1 cellular context compared by ENCODE assay signal in the genomic region with DNA sequence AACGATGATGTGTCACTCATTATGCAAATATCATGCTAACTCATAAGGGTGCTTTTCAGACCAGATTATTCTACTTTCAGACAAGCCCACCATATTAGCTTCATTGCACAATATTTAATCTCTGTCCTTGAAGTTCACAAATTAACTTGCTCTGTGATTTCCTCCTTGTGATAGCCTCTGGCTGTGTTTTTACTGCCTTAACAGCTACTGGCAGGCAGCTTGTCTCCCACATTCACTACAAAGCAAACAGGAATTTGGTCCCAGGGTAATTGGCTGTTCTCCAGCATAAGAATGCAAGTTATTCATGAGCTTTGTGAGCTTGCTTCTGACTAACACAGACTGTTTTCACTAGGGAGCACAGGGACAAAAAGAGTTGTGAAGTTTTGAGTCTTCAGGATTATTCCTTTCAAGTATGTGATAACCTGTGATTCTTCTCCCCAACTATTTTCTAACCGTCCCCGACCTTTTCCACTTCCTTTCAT.
TF ChIP-seq lines count a peak whose summit lies in the region.

No MANE protein-coding gene starts in this region.

TF ChIP-seq in HepG2, 621 proteins besides CTCF, POLR2A, EP300 and RAD21 (continued from another document and continues in another):
- no peak for TF ChIP-seq SNAPC4 (CRISPR knock-in tag; IDR thresholded peaks at IDR 0.05)
- TF ChIP-seq ZNF430 (CRISPR knock-in tag; IDR thresholded peaks at IDR 0.05) = peak; percentile 62; the same call in 1 of the 2 replicates
- TF ChIP-seq MAX (IDR thresholded peaks at IDR 0.05) = peak; percentile 47; the same call in 1 of the 2 replicates
- TF ChIP-seq SYNCRIP (IDR thresholded peaks at IDR 0.05; ENCODE audit: insufficient read depth, low read depth, low read length) = no peak
- TF ChIP-seq ZNF460 (CRISPR knock-in tag; IDR thresholded peaks at IDR 0.05; ENCODE audit: borderline replicate concordance) = no peak
- no peak for TF ChIP-seq ZNF558 (CRISPR knock-in tag; IDR thresholded peaks at IDR 0.05; ENCODE audit: borderline replicate concordance)
- no peak for TF ChIP-seq PRMT3 (CRISPR knock-in tag; IDR thresholded peaks at IDR 0.05; ENCODE audit: borderline replicate concordance, low read depth)
- TF ChIP-seq KDM1A (CRISPR knock-in tag; IDR thresholded peaks at IDR 0.05) = no peak
- no peak for TF ChIP-seq ZNF160 (CRISPR knock-in tag; IDR thresholded peaks at IDR 0.05)
- no peak for TF ChIP-seq ZNF567 (CRISPR knock-in tag; IDR thresholded peaks at IDR 0.05; ENCODE audit: borderline replicate concordance)
- TF ChIP-seq FOXK2 (IDR thresholded peaks at IDR 0.05) = no peak
- TF ChIP-seq, protein P1, sequence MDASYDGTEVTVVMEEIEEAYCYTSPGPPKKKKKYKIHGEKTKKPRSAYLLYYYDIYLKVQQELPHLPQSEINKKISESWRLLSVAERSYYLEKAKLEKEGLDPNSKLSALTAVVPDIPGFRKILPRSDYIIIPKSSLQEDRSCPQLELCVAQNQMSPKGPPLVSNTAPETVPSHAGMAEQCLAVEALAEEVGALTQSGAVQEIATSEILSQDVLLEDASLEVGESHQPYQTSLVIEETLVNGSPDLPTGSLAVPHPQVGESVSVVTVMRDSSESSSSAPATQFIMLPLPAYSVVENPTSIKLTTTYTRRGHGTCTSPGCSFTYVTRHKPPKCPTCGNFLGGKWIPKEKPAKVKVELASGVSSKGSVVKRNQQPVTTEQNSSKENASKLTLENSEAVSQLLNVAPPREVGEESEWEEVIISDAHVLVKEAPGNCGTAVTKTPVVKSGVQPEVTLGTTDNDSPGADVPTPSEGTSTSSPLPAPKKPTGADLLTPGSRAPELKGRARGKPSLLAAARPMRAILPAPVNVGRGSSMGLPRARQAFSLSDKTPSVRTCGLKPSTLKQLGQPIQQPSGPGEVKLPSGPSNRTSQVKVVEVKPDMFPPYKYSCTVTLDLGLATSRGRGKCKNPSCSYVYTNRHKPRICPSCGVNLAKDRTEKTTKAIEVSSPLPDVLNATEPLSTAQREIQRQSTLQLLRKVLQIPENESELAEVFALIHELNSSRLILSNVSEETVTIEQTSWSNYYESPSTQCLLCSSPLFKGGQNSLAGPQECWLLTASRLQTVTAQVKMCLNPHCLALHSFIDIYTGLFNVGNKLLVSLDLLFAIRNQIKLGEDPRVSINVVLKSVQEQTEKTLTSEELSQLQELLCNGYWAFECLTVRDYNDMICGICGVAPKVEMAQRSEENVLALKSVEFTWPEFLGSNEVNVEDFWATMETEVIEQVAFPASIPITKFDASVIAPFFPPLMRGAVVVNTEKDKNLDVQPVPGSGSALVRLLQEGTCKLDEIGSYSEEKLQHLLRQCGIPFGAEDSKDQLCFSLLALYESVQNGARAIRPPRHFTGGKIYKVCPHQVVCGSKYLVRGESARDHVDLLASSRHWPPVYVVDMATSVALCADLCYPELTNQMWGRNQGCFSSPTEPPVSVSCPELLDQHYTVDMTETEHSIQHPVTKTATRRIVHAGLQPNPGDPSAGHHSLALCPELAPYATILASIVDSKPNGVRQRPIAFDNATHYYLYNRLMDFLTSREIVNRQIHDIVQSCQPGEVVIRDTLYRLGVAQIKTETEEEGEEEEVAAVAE (CRISPR knock-in tag; IDR thresholded peaks at IDR 0.05; ENCODE audit: borderline replicate concordance) = 0 out of 2 replicates have a peak, but pooled peaks have one; percentile 48
- TF ChIP-seq CHCHD3 (CRISPR knock-in tag; IDR thresholded peaks at IDR 0.05) = no peak
- no peak for TF ChIP-seq SCMH1 (CRISPR knock-in tag; IDR thresholded peaks at IDR 0.05; ENCODE audit: borderline replicate concordance)
- no peak for TF ChIP-seq CENPX (CRISPR knock-in tag; IDR thresholded peaks at IDR 0.05)
- no peak for TF ChIP-seq IKZF4 (CRISPR knock-in tag; IDR thresholded peaks at IDR 0.05; ENCODE audit: borderline replicate concordance, low read depth, not compliant biosample characterization)
- TF ChIP-seq GRHL1 (CRISPR knock-in tag; conservative IDR thresholded peaks at IDR 0.05) = no peak
- no peak for TF ChIP-seq RORA (CRISPR knock-in tag; IDR thresholded peaks at IDR 0.05)
- TF ChIP-seq ZNF777 (CRISPR knock-in tag; IDR thresholded peaks at IDR 0.05) = no peak
- TF ChIP-seq ZNF451 (CRISPR knock-in tag; IDR thresholded peaks at IDR 0.05) = 0 out of 2 replicates have a peak, but pooled peaks have one; percentile 38
- peak; percentile 45 for TF ChIP-seq THAP11 (CRISPR knock-in tag; IDR thresholded peaks at IDR 0.05)
- TF ChIP-seq ZSCAN29 (CRISPR knock-in tag; conservative IDR thresholded peaks at IDR 0.05) = no peak
- no peak for TF ChIP-seq ZZZ3 (CRISPR knock-in tag; IDR thresholded peaks at IDR 0.05; ENCODE audit: borderline replicate concordance)
- no peak for TF ChIP-seq HNRNPUL1 (IDR thresholded peaks at IDR 0.05; ENCODE audit: low read depth, low read length)
- no peak for TF ChIP-seq ZNF746 (CRISPR knock-in tag; IDR thresholded peaks at IDR 0.05)
- no peak for TF ChIP-seq MAF1 (CRISPR knock-in tag; IDR thresholded peaks at IDR 0.05; ENCODE audit: borderline replicate concordance)
- no peak for TF ChIP-seq ZNF17 (CRISPR knock-in tag; IDR thresholded peaks at IDR 0.05)
- TF ChIP-seq PBX2 (CRISPR knock-in tag; IDR thresholded peaks at IDR 0.05) = no peak
- no peak for TF ChIP-seq U2AF2 (IDR thresholded peaks at IDR 0.05; ENCODE audit: low read depth, low read length)
- TF ChIP-seq HMG20A (CRISPR knock-in tag; IDR thresholded peaks at IDR 0.05; ENCODE audit: borderline replicate concordance) = peak; percentile 93
- no peak for TF ChIP-seq ZNF383 (CRISPR knock-in tag; IDR thresholded peaks at IDR 0.05; ENCODE audit: borderline replicate concordance)
- TF ChIP-seq CBX5 (CRISPR knock-in tag; IDR thresholded peaks at IDR 0.05; ENCODE audit: borderline replicate concordance) = peak; percentile 78; the same call in 1 of the 2 replicates
- TF ChIP-seq NFRKB (IDR thresholded peaks at IDR 0.05) = no peak
- TF ChIP-seq BCL3 (CRISPR knock-in tag; IDR thresholded peaks at IDR 0.05) = no peak
- peak; percentile 44; the same call in 1 of the 2 replicates for TF ChIP-seq HHEX (CRISPR knock-in tag; IDR thresholded peaks at IDR 0.05)
- TF ChIP-seq SMAD9 (CRISPR knock-in tag; IDR thresholded peaks at IDR 0.05) = no peak
- 0 out of 2 replicates have a peak, but pooled peaks have one; percentile 22 for TF ChIP-seq MYPOP (CRISPR knock-in tag; IDR thresholded peaks at IDR 0.05)
- TF ChIP-seq ZNF468 (CRISPR knock-in tag; IDR thresholded peaks at IDR 0.05) = no peak
- no peak for TF ChIP-seq ETV6 (CRISPR knock-in tag; conservative IDR thresholded peaks at IDR 0.05)
- TF ChIP-seq LRRFIP1 (CRISPR knock-in tag; conservative IDR thresholded peaks at IDR 0.05) = no peak
- TF ChIP-seq, protein P2, sequence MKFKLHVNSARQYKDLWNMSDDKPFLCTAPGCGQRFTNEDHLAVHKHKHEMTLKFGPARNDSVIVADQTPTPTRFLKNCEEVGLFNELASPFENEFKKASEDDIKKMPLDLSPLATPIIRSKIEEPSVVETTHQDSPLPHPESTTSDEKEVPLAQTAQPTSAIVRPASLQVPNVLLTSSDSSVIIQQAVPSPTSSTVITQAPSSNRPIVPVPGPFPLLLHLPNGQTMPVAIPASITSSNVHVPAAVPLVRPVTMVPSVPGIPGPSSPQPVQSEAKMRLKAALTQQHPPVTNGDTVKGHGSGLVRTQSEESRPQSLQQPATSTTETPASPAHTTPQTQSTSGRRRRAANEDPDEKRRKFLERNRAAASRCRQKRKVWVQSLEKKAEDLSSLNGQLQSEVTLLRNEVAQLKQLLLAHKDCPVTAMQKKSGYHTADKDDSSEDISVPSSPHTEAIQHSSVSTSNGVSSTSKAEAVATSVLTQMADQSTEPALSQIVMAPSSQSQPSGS (CRISPR knock-in tag; IDR thresholded peaks at IDR 0.05) = peak; percentile 75; the same call in 1 of the 2 replicates
- TF ChIP-seq SALL1 (CRISPR knock-in tag; IDR thresholded peaks at IDR 0.05) = peak; percentile 89
- peak; percentile 86 for TF ChIP-seq MEF2D (CRISPR knock-in tag; IDR thresholded peaks at IDR 0.05)
- no peak for TF ChIP-seq SRSF1 (optimal IDR thresholded peaks at IDR 0.05; ENCODE audit: low read depth, low read length)
- no peak for TF ChIP-seq ZNF674 (CRISPR knock-in tag; IDR thresholded peaks at IDR 0.05; ENCODE audit: low read depth)
